Comparison of ENCODE assay signal across 18 cellular contexts in the genomic region with DNA sequence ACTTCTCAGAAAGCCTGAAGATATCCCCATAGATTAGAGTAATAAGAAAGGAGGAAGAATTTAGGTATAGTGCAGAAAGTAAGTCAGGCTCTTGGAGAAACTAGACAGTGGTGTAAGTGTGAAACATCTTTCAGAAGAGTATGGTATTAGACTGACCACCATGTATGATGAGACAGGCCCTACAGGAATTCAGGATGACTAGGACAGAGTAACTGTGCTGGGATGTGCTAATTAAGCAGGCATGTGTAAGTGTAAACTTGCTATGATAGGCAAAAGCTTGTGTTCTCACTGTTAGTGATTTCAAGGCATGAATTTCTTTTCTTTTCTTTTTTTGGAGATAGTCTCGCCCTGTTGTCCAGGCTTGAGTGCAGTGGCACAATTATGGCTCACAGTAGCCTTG.
A peak's percentile ranks its signal among the peaks of the same experiment; 100 is the strongest.
DNase-seq lines count a peak whose midpoint lies in the region; ATAC-seq and TF ChIP-seq lines count a peak whose summit lies in the region.
"Had no signal": no experiment of that assay in that cellular context is flagged by ENCODE, and none has a peak within 500 bp of the region (broad histone marks: within the 10 kb centered on the region; RNA-seq: fewer than 3 reads in every experiment).

No MANE protein-coding gene starts in this region.

- peaks cover 3% of the 10 kb centered on the region; the same call in 1 of the 2 replicates for H3F3A ChIP-seq in GM23338 (replicated peaks; ENCODE audit: low read depth)

- no peak overlapping the region for H3K4me2 ChIP-seq in GM23338

- POLR2A ChIA-PET in AG04449 (lab: Yijun Ruan, JAX) = interaction anchor here (2.1 kb wide), 1 partner anchor 39 kb away, joined by 6 read pairs; no protein-coding TSS in a partner anchor

- H3K9me2 ChIP-seq in GM23338 (ENCODE audit: insufficient read depth) = no peaks in the 10 kb centered on the region

- H3K4me3 ChIP-seq in AG04449 (ENCODE audit: low read depth, low read length) (no peak overlapping the region), GM23338 (no peak overlapping the region), brain microvascular endothelial cell (ENCODE audit: low read depth, low read length) (no peak overlapping the region)
- H3K4me3 ChIP-seq: heart right ventricle, skin epidermis, upper lobe of left lung had no signal

- in situ Hi-C loops in brain microvascular endothelial cell (cut with HindIII; ENCODE audit: low pct_ligation_motif_present, low sequenced_read_pairs) = no loop called here

- H3K27me3 ChIP-seq in GM23338 (ENCODE audit: insufficient read depth) = no peaks in the 10 kb centered on the region
- H3K27me3 ChIP-seq in brain microvascular endothelial cell (replicated peaks) = no peaks in the 10 kb centered on the region
- H3K27me3 ChIP-seq: heart right ventricle, upper lobe of left lung had no signal

- peaks cover 47% of the 10 kb centered on the region for H3K36me3 Mint-ChIP-seq in GM23338 (ENCODE audit: low read depth)

- H3K9me3 Mint-ChIP-seq in GM23338 = no peaks in the 10 kb centered on the region

- H3K4me1 Mint-ChIP-seq in GM23338 = peaks cover 4% of the 10 kb centered on the region; the same call in 2 of the 3 replicates

- peaks cover 57% of the 10 kb centered on the region for H4K20me1 ChIP-seq in GM23338 (replicated peaks; ENCODE audit: insufficient read depth)

- CTCF ChIA-PET in AG04449 (lab: Yijun Ruan, JAX) = interaction anchor here (1.0 kb wide), 1 partner anchor 118 kb away, joined by 3 read pairs; no protein-coding TSS in a partner anchor

- H3K27ac ChIP-seq in GM23338 (ENCODE audit: low read depth) (peak overlapping the region; percentile 61), brain microvascular endothelial cell (no peak overlapping the region)
- H3K27ac ChIP-seq: upper lobe of left lung had no signal

- peaks cover 13% of the 10 kb centered on the region for H3K27me3 Mint-ChIP-seq in GM23338 (ENCODE audit: insufficient read depth, low read depth, poor library complexity)
- H3K27me3 Mint-ChIP-seq: B cell had no signal

- no peaks in the 10 kb centered on the region; the same call in 1 of the 2 replicates for H3K4me1 ChIP-seq in GM23338 (ENCODE audit: insufficient read depth)

- ATAC-seq in GM23338 (no peak; the same call in 2 of the 3 replicates), HG02588 (IDR thresholded peaks at IDR 0.05; ENCODE audit: unreplicated experiment) (no peak)

- H3K79me2 ChIP-seq in GM23338 (replicated peaks; ENCODE audit: insufficient read depth) = peaks cover 82% of the 10 kb centered on the region

- H2AFZ ChIP-seq in GM23338 = no peak overlapping the region

- peaks cover 29% of the 10 kb centered on the region for H3K36me3 ChIP-seq in GM23338 (ENCODE audit: insufficient read depth)
- H3K36me3 ChIP-seq in brain microvascular endothelial cell (replicated peaks) = peaks cover 6% of the 10 kb centered on the region

- TF ChIP-seq CTCF in AG04449 (IDR thresholded peaks at IDR 0.05; ENCODE audit: insufficient read depth, low read length, missing control alignments) = no peak
- TF ChIP-seq CTCF in GM23338 (conservative IDR thresholded peaks at IDR 0.05; ENCODE audit: low read depth in 2 of 2) = no peak
- no peak for TF ChIP-seq CTCF in brain microvascular endothelial cell (IDR thresholded peaks at IDR 0.05; ENCODE audit: low read depth, low read length, missing control alignments)

- no peak overlapping the region for H3K4me3 Mint-ChIP-seq in GM23338
- H3K4me3 Mint-ChIP-seq: B cell had no signal

- peak overlapping the region; percentile 24; the same call in 1 of the 2 replicates for H3K27ac Mint-ChIP-seq in GM23338
- H3K27ac Mint-ChIP-seq: B cell had no signal

- DNase-seq in AG04449 (ENCODE audit: low read depth, low spot score) (peak; percentile 54), GM23338 (ENCODE audit: low spot score) (no peak), brain microvascular endothelial cell (peak; percentile 35), kidney tubule cell (ENCODE audit: low spot score) (peak; percentile 65), medulla oblongata (ENCODE audit: extremely low spot score) (no peak), inferior parietal cortex (ENCODE audit: extremely low spot score) (no peak), SW480 (ENCODE audit: low spot score) (no peak)
- DNase-seq: activated CD4-positive, alpha-beta T cell treated with anti-CD3 and anti-CD28 coated beads, Interleukin-2, amount 50 U/mL, for 4 hours; activated naive CD4-positive, alpha-beta T cell treated with Interleukin-2 at 50 U/mL for 16 hours; dermis blood vessel endothelial cell; GF-D8; heart right ventricle; NCI-H146; T-helper 1 cell; upper lobe of left lung had no signal

TF ChIP-seq in GM23338, 12 proteins besides CTCF, POLR2A, EP300 and RAD21:
- TF ChIP-seq ZNF114 (CRISPR knock-in tag; IDR thresholded peaks at IDR 0.05) = no peak
- TF ChIP-seq EZH2phosphoT487 (IDR thresholded peaks at IDR 0.05; ENCODE audit: unreplicated experiment) = no peak
- no peak for TF ChIP-seq EZH2 (IDR thresholded peaks at IDR 0.05; ENCODE audit: low read depth, unreplicated experiment)
- no peak for TF ChIP-seq CREB1 (CRISPR knock-in tag; IDR thresholded peaks at IDR 0.05; ENCODE audit: low read depth)
- no peak for TF ChIP-seq POLR2AphosphoS5 (IDR thresholded peaks at IDR 0.05; ENCODE audit: low read depth)
- TF ChIP-seq, protein P1, sequence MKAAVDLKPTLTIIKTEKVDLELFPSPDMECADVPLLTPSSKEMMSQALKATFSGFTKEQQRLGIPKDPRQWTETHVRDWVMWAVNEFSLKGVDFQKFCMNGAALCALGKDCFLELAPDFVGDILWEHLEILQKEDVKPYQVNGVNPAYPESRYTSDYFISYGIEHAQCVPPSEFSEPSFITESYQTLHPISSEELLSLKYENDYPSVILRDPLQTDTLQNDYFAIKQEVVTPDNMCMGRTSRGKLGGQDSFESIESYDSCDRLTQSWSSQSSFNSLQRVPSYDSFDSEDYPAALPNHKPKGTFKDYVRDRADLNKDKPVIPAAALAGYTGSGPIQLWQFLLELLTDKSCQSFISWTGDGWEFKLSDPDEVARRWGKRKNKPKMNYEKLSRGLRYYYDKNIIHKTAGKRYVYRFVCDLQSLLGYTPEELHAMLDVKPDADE (IDR thresholded peaks at IDR 0.05) = no peak
- TF ChIP-seq STAT1 (IDR thresholded peaks at IDR 0.05; ENCODE audit: unreplicated experiment) = no peak
- TF ChIP-seq JUNB (IDR thresholded peaks at IDR 0.05; ENCODE audit: unreplicated experiment) = no peak
- TF ChIP-seq ZNF331 (CRISPR knock-in tag; IDR thresholded peaks at IDR 0.05; ENCODE audit: low read depth) = no peak

Comparison
In these comparisons a context has a peak if more than half of its experiments do, and no peak if none do; other contexts are left out.
1. DNase-seq: peak in AG04449 (single experiment), brain microvascular endothelial cell (single experiment) and kidney tubule cell (single experiment); none in GM23338 (single experiment), medulla oblongata (single experiment), inferior parietal cortex (single experiment) and SW480 (single experiment).